ENCODE assay signal across 12 cellular contexts in genomic region chr5:14263700-14264099, GRCh38.
A peak's percentile ranks its signal among the peaks of the same experiment; 100 is the strongest.
DNase-seq lines count a peak whose midpoint lies in the region; ATAC-seq, FAIRE-seq and TF ChIP-seq lines count a peak whose summit lies in the region.
"Had no signal": no experiment of that assay in that cellular context is flagged by ENCODE, and none has a peak within 500 bp of the region (broad histone marks: within the 10 kb centered on the region; RNA-seq: fewer than 3 reads in every experiment).

No MANE protein-coding gene starts in this region.

- POLR2A ChIA-PET in SK-N-SH (lab: Yijun Ruan, JAX) = no interaction called here

- H3K27ac Mint-ChIP-seq in type B pancreatic cell = peak overlapping the region; percentile 53
- no peak overlapping the region for H3K27ac Mint-ChIP-seq in activated naive CD4-positive, alpha-beta T cell treated with anti-CD3 and anti-CD28 coated beads, Interleukin-2, amount 10 ng/mL, durations not matched to agents 7 days and 5 days

- H3K9me3 Mint-ChIP-seq in type B pancreatic cell = no peaks in the 10 kb centered on the region
- no peaks in the 10 kb centered on the region for H3K9me3 Mint-ChIP-seq in activated naive CD4-positive, alpha-beta T cell treated with anti-CD3 and anti-CD28 coated beads, Interleukin-2, amount 10 ng/mL, durations not matched to agents 7 days and 5 days

- CTCF ChIA-PET in SK-N-SH (lab: Yijun Ruan, JAX) = interaction anchor here (1.0 kb wide), 1 partner anchor 15 kb away, joined by 3 read pairs; no protein-coding TSS in a partner anchor
- CTCF ChIA-PET in activated naive CD4-positive, alpha-beta T cell treated with anti-CD3 and anti-CD28 coated beads, Interleukin-2, amount 10 ng/mL, durations not matched to agents 7 days and 5 days (lab: Charles Lee) = no interaction called here

- no peak for TF ChIP-seq RAD21 in SK-N-SH (IDR thresholded peaks at IDR 0.05; ENCODE audit: low read length)

- H3K9me3 ChIP-seq in SK-N-SH = no peaks in the 10 kb centered on the region
- H3K9me3 ChIP-seq: suprapubic skin had no signal

- H3K4me3 ChIP-seq in SK-N-SH (ENCODE audit: low read depth in 2 of 2, low read length in 1 of 2) (no peak overlapping the region), bronchial epithelial cell (ENCODE audit: low read depth, low read length) (no peak overlapping the region)

- H3K36me3 Mint-ChIP-seq in type B pancreatic cell = no peaks in the 10 kb centered on the region
- H3K36me3 Mint-ChIP-seq in activated naive CD4-positive, alpha-beta T cell treated with anti-CD3 and anti-CD28 coated beads, Interleukin-2, amount 10 ng/mL, durations not matched to agents 7 days and 5 days = no peaks in the 10 kb centered on the region

- 0 out of 2 replicates have a peak overlapping the region, but pooled peaks have one; percentile 1 for H3K4me2 ChIP-seq in SK-N-SH

- H3F3A ChIP-seq in SK-N-SH (replicated peaks; ENCODE audit: insufficient read depth) = peaks cover 64% of the 10 kb centered on the region

- H3K4me3 Mint-ChIP-seq in type B pancreatic cell = peak overlapping the region; percentile 18
- H3K4me3 Mint-ChIP-seq in activated naive CD4-positive, alpha-beta T cell treated with anti-CD3 and anti-CD28 coated beads, Interleukin-2, amount 10 ng/mL, durations not matched to agents 7 days and 5 days = no peak overlapping the region

- WGBS in SK-N-SH (ENCODE audit: low lambda C conversion rate) = 91% methylated on average over 2 of the region's 2 CpGs

- H3K36me3 ChIP-seq in SK-N-SH (replicated peaks in 1 of 2; ENCODE audit: control insufficient read depth in 1 of 2, insufficient read depth in 2 of 2, low read length in 1 of 2) = no peaks in the 10 kb centered on the region
- no peaks in the 10 kb centered on the region for H3K36me3 ChIP-seq in bronchial epithelial cell (ENCODE audit: control insufficient read depth, insufficient read depth, low read length)
- H3K36me3 ChIP-seq: suprapubic skin had no signal

- peaks cover 81% of the 10 kb centered on the region for H3K4me1 Mint-ChIP-seq in type B pancreatic cell (ENCODE audit: unreplicated experiment)
- H3K4me1 Mint-ChIP-seq in activated naive CD4-positive, alpha-beta T cell treated with anti-CD3 and anti-CD28 coated beads, Interleukin-2, amount 10 ng/mL, durations not matched to agents 7 days and 5 days = peaks cover 6% of the 10 kb centered on the region

- peaks cover 59 to 60% of the 10 kb centered on the region in 2 experiments for H3K4me1 ChIP-seq in SK-N-SH (ENCODE audit: control insufficient read depth in 1 of 2, insufficient read depth in 2 of 2, low read depth in 1 of 2, low read length in 1 of 2)

- peaks cover 98% of the 10 kb centered on the region for H3K79me2 ChIP-seq in SK-N-SH (ENCODE audit: insufficient read depth)

- H4K20me1 ChIP-seq in SK-N-SH (ENCODE audit: insufficient read depth) = peaks cover 31% of the 10 kb centered on the region

- H3K27me3 ChIP-seq in SK-N-SH (ENCODE audit: insufficient read depth) (no peaks in the 10 kb centered on the region), bronchial epithelial cell (ENCODE audit: control insufficient read depth, insufficient read depth, low read length) (no peaks in the 10 kb centered on the region)
- H3K27me3 ChIP-seq: suprapubic skin had no signal

- no peak for TF ChIP-seq EP300 in SK-N-SH (IDR thresholded peaks at IDR 0.05; ENCODE audit: borderline replicate concordance in 1 of 2, low read depth in 1 of 2, low read length in 1 of 2)

- no peak overlapping the region; the same call in 1 of the 2 replicates for H3K9ac ChIP-seq in SK-N-SH

- no peak overlapping the region for H2AFZ ChIP-seq in SK-N-SH (ENCODE audit: low read depth)

- FAIRE-seq in bronchial epithelial cell (lab: Jason Lieb, UNC) = no peak

- H3K27ac ChIP-seq in SK-N-SH (ENCODE audit: low read depth in 2 of 2, low read length in 1 of 2) = peak overlapping the region in 1 of 2 experiments; percentile 96; a peak in 3 of 4 replicates

- no peaks in the 10 kb centered on the region for H3K27me3 Mint-ChIP-seq in type B pancreatic cell
- peaks cover 33% of the 10 kb centered on the region for H3K27me3 Mint-ChIP-seq in activated naive CD4-positive, alpha-beta T cell treated with anti-CD3 and anti-CD28 coated beads, Interleukin-2, amount 10 ng/mL, durations not matched to agents 7 days and 5 days

- H3K9me2 ChIP-seq in SK-N-SH = no peaks in the 10 kb centered on the region

- no peak for DNase-seq in SK-N-SH
- DNase-seq in NCI-H510A treated with DMSO at 0.1 percent for 48 hours (lab: John Stamatoyannopoulos, UW) = peak; percentile 87
- peak; percentile 85 for DNase-seq in bronchial epithelial cell (ENCODE audit: low read depth)
- DNase-seq in type B pancreatic cell (ENCODE audit: extremely low spot score, unreplicated experiment) = no peak
- DNase-seq in activated naive CD4-positive, alpha-beta T cell treated with Interleukin-2 at 50 U/mL for 16 hours = no peak
- DNase-seq in activated naive CD4-positive, alpha-beta T cell treated with anti-CD3 and anti-CD28 coated beads, Interleukin-2, amount 10 ng/mL, durations not matched to agents 7 days and 5 days = no peak
- DNase-seq: effector CD4-positive, alpha-beta T cell; hippocampal formation; KG1 had no signal

- no peak for ATAC-seq in SK-N-SH treated with all-trans-retinoic acid at 6 μM for 48 hours
- no peak for ATAC-seq in HG02571 (IDR thresholded peaks at IDR 0.05; ENCODE audit: unreplicated experiment)

- TF ChIP-seq CTCF in SK-N-SH (IDR thresholded peaks at IDR 0.05) = no peak
- TF ChIP-seq CTCF in bronchial epithelial cell (IDR thresholded peaks at IDR 0.05; ENCODE audit: insufficient read depth, low read length, severe bottlenecking) = no peak
- TF ChIP-seq CTCF in type B pancreatic cell (conservative IDR thresholded peaks at IDR 0.05) = no peak

TF ChIP-seq in SK-N-SH, 30 proteins besides CTCF, POLR2A, EP300 and RAD21 (continues in another document):
- no peak for TF ChIP-seq ZBTB33 (IDR thresholded peaks at IDR 0.05; ENCODE audit: borderline replicate concordance, low read depth)
- TF ChIP-seq GABPA (IDR thresholded peaks at IDR 0.05; ENCODE audit: low read depth) = no peak

TF ChIP-seq in SK-N-SH treated with all-trans-retinoic acid at 6 μM for 48 hours, 23 proteins besides CTCF, POLR2A, EP300 and RAD21:
- no peak for TF ChIP-seq ZFP3 (CRISPR knock-in tag; IDR thresholded peaks at IDR 0.05)

Comparison
In these comparisons a context has a peak if more than half of its experiments do, and no peak if none do; other contexts are left out.
1. DNase-seq: peak in NCI-H510A treated with DMSO at 0.1 percent for 48 hours (single experiment) and bronchial epithelial cell (single experiment); none in SK-N-SH (single experiment), type B pancreatic cell (single experiment), activated naive CD4-positive, alpha-beta T cell treated with Interleukin-2 at 50 U/mL for 16 hours (single experiment) and activated naive CD4-positive, alpha-beta T cell treated with anti-CD3 and anti-CD28 coated beads, Interleukin-2, amount 10 ng/mL, durations not matched to agents 7 days and 5 days (single experiment).